1 cellular context compared by ENCODE assay signal in the genomic region with DNA sequence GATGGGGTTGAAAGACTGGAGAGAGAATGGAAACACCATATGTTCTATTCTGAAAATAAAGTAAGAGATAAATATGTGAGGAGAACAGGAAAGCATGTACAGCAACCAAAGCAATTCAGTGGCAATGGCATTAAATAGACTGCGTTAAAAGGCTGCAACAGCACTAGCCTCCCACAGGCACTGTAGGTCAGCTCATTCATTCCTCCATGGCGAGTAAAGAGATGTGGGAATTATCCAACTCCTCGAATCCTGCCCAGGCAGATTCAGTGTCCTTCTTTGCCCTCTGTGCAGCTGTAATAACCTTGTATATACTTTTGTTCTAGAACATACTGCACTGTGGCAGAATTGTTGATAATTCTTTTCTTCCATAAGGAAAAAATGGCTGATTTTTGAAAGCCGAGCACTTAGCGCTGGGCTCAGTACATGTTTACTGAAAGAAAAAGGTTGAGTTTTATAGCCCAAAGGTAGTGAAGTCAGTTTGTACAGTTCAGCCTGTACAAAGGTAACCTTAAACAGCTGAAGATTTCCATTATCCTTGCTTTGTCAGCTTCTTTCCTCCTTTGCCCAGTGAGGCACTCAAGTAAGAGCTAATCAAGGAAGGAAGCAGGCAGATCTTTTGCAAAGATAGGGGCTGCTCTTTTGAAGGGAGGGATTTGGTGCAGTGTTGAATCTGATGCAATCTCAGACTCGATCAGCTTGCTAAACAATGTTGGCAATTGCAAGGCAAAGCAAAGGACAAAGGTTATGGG.
TF ChIP-seq lines count a peak whose summit lies in the region.

No MANE protein-coding gene starts in this region.

TF ChIP-seq in HepG2, 621 proteins besides CTCF, POLR2A, EP300 and RAD21 (continued from another document and continues in another):
- TF ChIP-seq SOX6 (IDR thresholded peaks at IDR 0.05) (no peak), SOX6 (CRISPR knock-in tag; IDR thresholded peaks at IDR 0.05) (peak; percentile 96), SKI (IDR thresholded peaks at IDR 0.05; ENCODE audit: partially characterized antibody) (peak; percentile 31), KDM5A (IDR thresholded peaks at IDR 0.05; ENCODE audit: borderline replicate concordance, low read length) (no peak), ZUFSP (CRISPR knock-in tag; IDR thresholded peaks at IDR 0.05; ENCODE audit: borderline replicate concordance) (no peak), WIZ (CRISPR knock-in tag; IDR thresholded peaks at IDR 0.05) (no peak), ZFP41 (CRISPR knock-in tag; IDR thresholded peaks at IDR 0.05; ENCODE audit: borderline replicate concordance) (no peak), RXRB (CRISPR knock-in tag; IDR thresholded peaks at IDR 0.05; ENCODE audit: borderline replicate concordance) (peak; percentile 97), RXRA (CRISPR knock-in tag; IDR thresholded peaks at IDR 0.05) (peak; percentile 87; the same call in 1 of the 2 replicates), IKZF1 (IDR thresholded peaks at IDR 0.05) (no peak), ZNF24 (IDR thresholded peaks at IDR 0.05) (no peak), SMYD3 (CRISPR knock-in tag; IDR thresholded peaks at IDR 0.05) (no peak), ZNF142 (CRISPR knock-in tag; IDR thresholded peaks at IDR 0.05) (no peak), ZNF782 (CRISPR knock-in tag; IDR thresholded peaks at IDR 0.05; ENCODE audit: borderline replicate concordance) (no peak), ZFP90 (CRISPR knock-in tag; IDR thresholded peaks at IDR 0.05; ENCODE audit: borderline replicate concordance) (0 out of 2 replicates have a peak, but pooled peaks have one; percentile 63), HDAC1 (CRISPR knock-in tag; IDR thresholded peaks at IDR 0.05) (peak; percentile 70; the same call in 1 of the 2 replicates), JUNB (CRISPR knock-in tag; IDR thresholded peaks at IDR 0.05; ENCODE audit: borderline replicate concordance) (peak; percentile 67; the same call in 1 of the 2 replicates), FLYWCH1 (CRISPR knock-in tag; IDR thresholded peaks at IDR 0.05) (no peak), U2AF2 (IDR thresholded peaks at IDR 0.05; ENCODE audit: low read depth, low read length) (no peak), TRIM24 (CRISPR knock-in tag; IDR thresholded peaks at IDR 0.05) (no peak), AKAP8 (CRISPR knock-in tag; IDR thresholded peaks at IDR 0.05) (no peak), MBNL3 (CRISPR knock-in tag; conservative IDR thresholded peaks at IDR 0.05) (no peak), BCL6 (CRISPR knock-in tag; IDR thresholded peaks at IDR 0.05) (peak; percentile 85), MTA3 (CRISPR knock-in tag; IDR thresholded peaks at IDR 0.05) (no peak), NCOA1 (CRISPR knock-in tag; IDR thresholded peaks at IDR 0.05) (no peak), ZNF569 (CRISPR knock-in tag; IDR thresholded peaks at IDR 0.05; ENCODE audit: borderline replicate concordance) (no peak), FOXK1 (CRISPR knock-in tag; IDR thresholded peaks at IDR 0.05; ENCODE audit: borderline replicate concordance, low read depth) (peak; percentile 72; the same call in 1 of the 2 replicates), ZNF777 (CRISPR knock-in tag; IDR thresholded peaks at IDR 0.05) (no peak), STAT5B (CRISPR knock-in tag; IDR thresholded peaks at IDR 0.05) (no peak)
- TF ChIP-seq, protein P1, sequence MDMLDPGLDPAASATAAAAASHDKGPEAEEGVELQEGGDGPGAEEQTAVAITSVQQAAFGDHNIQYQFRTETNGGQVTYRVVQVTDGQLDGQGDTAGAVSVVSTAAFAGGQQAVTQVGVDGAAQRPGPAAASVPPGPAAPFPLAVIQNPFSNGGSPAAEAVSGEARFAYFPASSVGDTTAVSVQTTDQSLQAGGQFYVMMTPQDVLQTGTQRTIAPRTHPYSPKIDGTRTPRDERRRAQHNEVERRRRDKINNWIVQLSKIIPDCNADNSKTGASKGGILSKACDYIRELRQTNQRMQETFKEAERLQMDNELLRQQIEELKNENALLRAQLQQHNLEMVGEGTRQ (IDR thresholded peaks at IDR 0.05; ENCODE audit: low read depth, low read length), result no peak
- TF ChIP-seq, protein P1 (CRISPR knock-in tag; IDR thresholded peaks at IDR 0.05; ENCODE audit: borderline replicate concordance), result no peak
- TF ChIP-seq, protein P2, sequence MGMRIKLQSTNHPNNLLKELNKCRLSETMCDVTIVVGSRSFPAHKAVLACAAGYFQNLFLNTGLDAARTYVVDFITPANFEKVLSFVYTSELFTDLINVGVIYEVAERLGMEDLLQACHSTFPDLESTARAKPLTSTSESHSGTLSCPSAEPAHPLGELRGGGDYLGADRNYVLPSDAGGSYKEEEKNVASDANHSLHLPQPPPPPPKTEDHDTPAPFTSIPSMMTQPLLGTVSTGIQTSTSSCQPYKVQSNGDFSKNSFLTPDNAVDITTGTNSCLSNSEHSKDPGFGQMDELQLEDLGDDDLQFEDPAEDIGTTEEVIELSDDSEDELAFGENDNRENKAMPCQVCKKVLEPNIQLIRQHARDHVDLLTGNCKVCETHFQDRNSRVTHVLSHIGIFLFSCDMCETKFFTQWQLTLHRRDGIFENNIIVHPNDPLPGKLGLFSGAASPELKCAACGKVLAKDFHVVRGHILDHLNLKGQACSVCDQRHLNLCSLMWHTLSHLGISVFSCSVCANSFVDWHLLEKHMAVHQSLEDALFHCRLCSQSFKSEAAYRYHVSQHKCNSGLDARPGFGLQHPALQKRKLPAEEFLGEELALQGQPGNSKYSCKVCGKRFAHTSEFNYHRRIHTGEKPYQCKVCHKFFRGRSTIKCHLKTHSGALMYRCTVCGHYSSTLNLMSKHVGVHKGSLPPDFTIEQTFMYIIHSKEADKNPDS (CRISPR knock-in tag; IDR thresholded peaks at IDR 0.05), result no peak
- TF ChIP-seq, protein P3, sequence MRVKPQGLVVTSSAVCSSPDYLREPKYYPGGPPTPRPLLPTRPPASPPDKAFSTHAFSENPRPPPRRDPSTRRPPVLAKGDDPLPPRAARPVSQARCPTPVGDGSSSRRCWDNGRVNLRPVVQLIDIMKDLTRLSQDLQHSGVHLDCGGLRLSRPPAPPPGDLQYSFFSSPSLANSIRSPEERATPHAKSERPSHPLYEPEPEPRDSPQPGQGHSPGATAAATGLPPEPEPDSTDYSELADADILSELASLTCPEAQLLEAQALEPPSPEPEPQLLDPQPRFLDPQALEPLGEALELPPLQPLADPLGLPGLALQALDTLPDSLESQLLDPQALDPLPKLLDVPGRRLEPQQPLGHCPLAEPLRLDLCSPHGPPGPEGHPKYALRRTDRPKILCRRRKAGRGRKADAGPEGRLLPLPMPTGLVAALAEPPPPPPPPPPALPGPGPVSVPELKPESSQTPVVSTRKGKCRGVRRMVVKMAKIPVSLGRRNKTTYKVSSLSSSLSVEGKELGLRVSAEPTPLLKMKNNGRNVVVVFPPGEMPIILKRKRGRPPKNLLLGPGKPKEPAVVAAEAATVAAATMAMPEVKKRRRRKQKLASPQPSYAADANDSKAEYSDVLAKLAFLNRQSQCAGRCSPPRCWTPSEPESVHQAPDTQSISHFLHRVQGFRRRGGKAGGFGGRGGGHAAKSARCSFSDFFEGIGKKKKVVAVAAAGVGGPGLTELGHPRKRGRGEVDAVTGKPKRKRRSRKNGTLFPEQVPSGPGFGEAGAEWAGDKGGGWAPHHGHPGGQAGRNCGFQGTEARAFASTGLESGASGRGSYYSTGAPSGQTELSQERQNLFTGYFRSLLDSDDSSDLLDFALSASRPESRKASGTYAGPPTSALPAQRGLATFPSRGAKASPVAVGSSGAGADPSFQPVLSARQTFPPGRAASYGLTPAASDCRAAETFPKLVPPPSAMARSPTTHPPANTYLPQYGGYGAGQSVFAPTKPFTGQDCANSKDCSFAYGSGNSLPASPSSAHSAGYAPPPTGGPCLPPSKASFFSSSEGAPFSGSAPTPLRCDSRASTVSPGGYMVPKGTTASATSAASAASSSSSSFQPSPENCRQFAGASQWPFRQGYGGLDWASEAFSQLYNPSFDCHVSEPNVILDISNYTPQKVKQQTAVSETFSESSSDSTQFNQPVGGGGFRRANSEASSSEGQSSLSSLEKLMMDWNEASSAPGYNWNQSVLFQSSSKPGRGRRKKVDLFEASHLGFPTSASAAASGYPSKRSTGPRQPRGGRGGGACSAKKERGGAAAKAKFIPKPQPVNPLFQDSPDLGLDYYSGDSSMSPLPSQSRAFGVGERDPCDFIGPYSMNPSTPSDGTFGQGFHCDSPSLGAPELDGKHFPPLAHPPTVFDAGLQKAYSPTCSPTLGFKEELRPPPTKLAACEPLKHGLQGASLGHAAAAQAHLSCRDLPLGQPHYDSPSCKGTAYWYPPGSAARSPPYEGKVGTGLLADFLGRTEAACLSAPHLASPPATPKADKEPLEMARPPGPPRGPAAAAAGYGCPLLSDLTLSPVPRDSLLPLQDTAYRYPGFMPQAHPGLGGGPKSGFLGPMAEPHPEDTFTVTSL (CRISPR knock-in tag; IDR thresholded peaks at IDR 0.05; ENCODE audit: borderline replicate concordance), result 0 out of 2 replicates have a peak, but pooled peaks have one; percentile 34
- TF ChIP-seq, protein P4, sequence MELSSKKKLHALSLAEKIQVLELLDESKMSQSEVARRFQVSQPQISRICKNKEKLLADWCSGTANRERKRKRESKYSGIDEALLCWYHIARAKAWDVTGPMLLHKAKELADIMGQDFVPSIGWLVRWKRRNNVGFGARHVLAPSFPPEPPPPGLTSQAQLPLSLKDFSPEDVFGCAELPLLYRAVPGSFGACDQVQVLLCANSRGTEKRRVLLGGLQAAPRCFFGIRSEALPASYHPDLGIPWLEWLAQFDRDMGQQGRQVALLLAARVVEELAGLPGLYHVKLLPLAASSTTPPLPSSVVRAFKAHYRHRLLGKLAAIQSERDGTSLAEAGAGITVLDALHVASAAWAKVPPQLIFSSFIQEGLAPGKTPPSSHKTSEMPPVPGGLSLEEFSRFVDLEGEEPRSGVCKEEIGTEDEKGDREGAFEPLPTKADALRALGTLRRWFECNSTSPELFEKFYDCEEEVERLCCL (CRISPR knock-in tag; IDR thresholded peaks at IDR 0.05; ENCODE audit: borderline replicate concordance), result no peak
- TF ChIP-seq, protein P5, sequence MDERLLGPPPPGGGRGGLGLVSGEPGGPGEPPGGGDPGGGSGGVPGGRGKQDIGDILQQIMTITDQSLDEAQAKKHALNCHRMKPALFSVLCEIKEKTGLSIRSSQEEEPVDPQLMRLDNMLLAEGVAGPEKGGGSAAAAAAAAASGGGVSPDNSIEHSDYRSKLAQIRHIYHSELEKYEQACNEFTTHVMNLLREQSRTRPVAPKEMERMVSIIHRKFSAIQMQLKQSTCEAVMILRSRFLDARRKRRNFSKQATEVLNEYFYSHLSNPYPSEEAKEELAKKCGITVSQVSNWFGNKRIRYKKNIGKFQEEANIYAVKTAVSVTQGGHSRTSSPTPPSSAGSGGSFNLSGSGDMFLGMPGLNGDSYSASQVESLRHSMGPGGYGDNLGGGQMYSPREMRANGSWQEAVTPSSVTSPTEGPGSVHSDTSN (CRISPR knock-in tag; IDR thresholded peaks at IDR 0.05), result no peak
